ENCODE assay signal across 8 cellular contexts in the genomic region with DNA sequence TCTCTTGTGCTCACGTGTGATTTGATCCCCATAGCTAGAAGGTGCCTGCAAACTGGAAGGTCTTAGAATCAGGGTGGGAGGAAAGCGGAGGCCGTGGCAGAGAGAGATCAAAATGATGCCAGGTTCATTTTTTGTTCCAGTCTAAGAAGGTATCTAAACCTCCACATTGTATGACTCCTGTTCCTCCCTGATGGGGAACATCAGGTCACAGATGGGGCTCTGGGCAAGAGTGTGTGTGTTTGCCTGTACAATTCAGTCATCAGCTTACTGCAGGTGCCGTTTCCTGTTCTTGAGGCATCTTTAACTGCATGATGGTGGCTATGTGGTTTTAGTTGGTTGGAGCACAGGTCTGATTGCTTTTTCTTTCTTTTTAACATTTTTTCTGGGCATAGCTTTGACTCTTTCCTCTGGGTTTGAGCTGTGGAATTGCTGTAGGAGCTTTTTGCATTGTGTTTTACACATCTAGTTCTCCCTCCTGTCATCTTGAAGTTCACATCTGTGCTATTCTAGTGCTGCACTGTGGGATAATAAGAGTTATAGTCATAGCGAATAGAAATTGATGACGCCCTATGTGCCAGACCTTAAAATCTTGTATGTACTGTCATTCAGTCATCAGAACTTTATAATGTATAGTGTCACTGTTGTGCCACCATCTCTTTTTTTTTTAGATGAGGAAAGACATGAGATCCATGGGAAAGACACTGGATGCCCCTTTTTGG. TPM values are rescaled to one million over a fixed set of nuclear protein-coding genes. Genes with fewer than 3 reads are reported as not detected.
A peak's percentile ranks its signal among the peaks of the same experiment; 100 is the strongest.
DNase-seq lines count a peak whose midpoint lies in the region; ATAC-seq and TF ChIP-seq lines count a peak whose summit lies in the region.

No MANE protein-coding gene starts in this region.

- no peaks in the 10 kb centered on the region for H3K36me3 ChIP-seq in CD8-positive, alpha-beta memory T cell (ENCODE audit: insufficient read depth, low read length)
- no peaks in the 10 kb centered on the region for H3K36me3 ChIP-seq in KOPT-K1 (ENCODE audit: insufficient read depth, low read length)

- peak; percentile 92 for ATAC-seq in GM21526 (IDR thresholded peaks at IDR 0.05; ENCODE audit: low FRiP score, unreplicated experiment)

- peak overlapping the region; percentile 33 for H3K4me3 ChIP-seq in CD8-positive, alpha-beta memory T cell (ENCODE audit: low read length)

- peaks cover 0 to 2% of the 10 kb centered on the region in 2 donors for H3K27me3 Mint-ChIP-seq in CD8-positive, alpha-beta memory T cell
- no peaks in the 10 kb centered on the region for H3K27me3 Mint-ChIP-seq in activated naive CD4-positive, alpha-beta T cell treated with anti-CD3 and anti-CD28 coated beads, Interleukin-2, amount 10 ng/mL, durations not matched to agents 7 days and 5 days
- H3K27me3 Mint-ChIP-seq in type B pancreatic cell, result peaks cover 3% of the 10 kb centered on the region

- no peaks in the 10 kb centered on the region for H3K9me3 Mint-ChIP-seq in CD8-positive, alpha-beta memory T cell
- no peaks in the 10 kb centered on the region for H3K9me3 Mint-ChIP-seq in activated naive CD4-positive, alpha-beta T cell treated with anti-CD3 and anti-CD28 coated beads, Interleukin-2, amount 10 ng/mL, durations not matched to agents 7 days and 5 days
- no peaks in the 10 kb centered on the region for H3K9me3 Mint-ChIP-seq in type B pancreatic cell

- H3K4me1 Mint-ChIP-seq in CD8-positive, alpha-beta memory T cell, result peaks cover 82 to 95% (median 86%) of the 10 kb centered on the region in 3 donors
- peaks cover 64% of the 10 kb centered on the region for H3K4me1 Mint-ChIP-seq in activated naive CD4-positive, alpha-beta T cell treated with anti-CD3 and anti-CD28 coated beads, Interleukin-2, amount 10 ng/mL, durations not matched to agents 7 days and 5 days
- peaks cover 7% of the 10 kb centered on the region for H3K4me1 Mint-ChIP-seq in type B pancreatic cell (ENCODE audit: unreplicated experiment)

- H3K27ac Mint-ChIP-seq in CD8-positive, alpha-beta memory T cell, result peak overlapping the region; percentile 85 to 98 (median 94)
- H3K27ac Mint-ChIP-seq in activated naive CD4-positive, alpha-beta T cell treated with anti-CD3 and anti-CD28 coated beads, Interleukin-2, amount 10 ng/mL, durations not matched to agents 7 days and 5 days, result peak overlapping the region; percentile 98
- no peak overlapping the region for H3K27ac Mint-ChIP-seq in type B pancreatic cell

- H3K4me3 Mint-ChIP-seq in CD8-positive, alpha-beta memory T cell, result peak overlapping the region; percentile 64 to 89 (median 78)
- peak overlapping the region; percentile 41 for H3K4me3 Mint-ChIP-seq in activated naive CD4-positive, alpha-beta T cell treated with anti-CD3 and anti-CD28 coated beads, Interleukin-2, amount 10 ng/mL, durations not matched to agents 7 days and 5 days
- no peak overlapping the region for H3K4me3 Mint-ChIP-seq in type B pancreatic cell

- DNase-seq in CD8-positive, alpha-beta memory T cell, result peak; percentile 23 to 71 (median 70)
- peak; percentile 72 for DNase-seq in activated naive CD4-positive, alpha-beta T cell treated with anti-CD3 and anti-CD28 coated beads, Interleukin-2, amount 10 ng/mL, durations not matched to agents 7 days and 5 days
- DNase-seq in NCI-H748 (lab: John Stamatoyannopoulos, UW; ENCODE audit: unreplicated experiment) (no peak), type B pancreatic cell (ENCODE audit: extremely low spot score, unreplicated experiment) (no peak), T-helper 9 cell (no peak), OCI-M2 (lab: John Stamatoyannopoulos, UW; ENCODE audit: unreplicated experiment) (no peak)

- H3K9me3 ChIP-seq in CD8-positive, alpha-beta memory T cell (ENCODE audit: low read length), result no peaks in the 10 kb centered on the region
- H3K9me3 ChIP-seq in KOPT-K1 (ENCODE audit: insufficient read depth, low read length, poor library complexity, severe bottlenecking), result no peaks in the 10 kb centered on the region

- POLR2A ChIA-PET in CD8-positive, alpha-beta memory T cell (lab: Charles Lee), result interaction anchor here (0.6 to 4.8 kb wide), 7 partner anchors 15 to 603 kb away, joined by 3 to 39 read pairs (median 3); a partner anchor contains a TSS

- H3K27me3 ChIP-seq in CD8-positive, alpha-beta memory T cell (ENCODE audit: insufficient read depth, low read length, poor library complexity, severe bottlenecking), result no peaks in the 10 kb centered on the region

- H3K4me1 ChIP-seq in CD8-positive, alpha-beta memory T cell (ENCODE audit: insufficient read depth, low read length), result peaks cover 60% of the 10 kb centered on the region

- H3K27ac ChIP-seq in CD8-positive, alpha-beta memory T cell (ENCODE audit: low read depth, low read length), result peak overlapping the region; percentile 32
- H3K27ac ChIP-seq in KOPT-K1 (ENCODE audit: low read depth, low read length, poor library complexity, severe bottlenecking), result peak overlapping the region; percentile 90

- CTCF ChIA-PET in CD8-positive, alpha-beta memory T cell (lab: Charles Lee), result interaction anchor here (0.7 to 5.4 kb wide), 11 partner anchors 9 to 202 kb away, joined by 3 to 55 read pairs (median 5); a partner anchor contains a TSS
- CTCF ChIA-PET in activated naive CD4-positive, alpha-beta T cell treated with anti-CD3 and anti-CD28 coated beads, Interleukin-2, amount 10 ng/mL, durations not matched to agents 7 days and 5 days (lab: Charles Lee), result interaction anchor here (0.9 to 4.9 kb wide), 9 partner anchors 9 to 88 kb away, joined by 3 to 47 read pairs (median 4); no protein-coding TSS in a partner anchor

- no peak for TF ChIP-seq CTCF in type B pancreatic cell (conservative IDR thresholded peaks at IDR 0.05)

- H3K36me3 Mint-ChIP-seq in CD8-positive, alpha-beta memory T cell, result no peaks in the 10 kb centered on the region
- peaks cover 7% of the 10 kb centered on the region for H3K36me3 Mint-ChIP-seq in activated naive CD4-positive, alpha-beta T cell treated with anti-CD3 and anti-CD28 coated beads, Interleukin-2, amount 10 ng/mL, durations not matched to agents 7 days and 5 days
- H3K36me3 Mint-ChIP-seq in type B pancreatic cell, result no peaks in the 10 kb centered on the region

RNA-seq across cellular contexts. Expression of a gene that starts 30.8 kb away (rescaled TPM):
- 10 to 100 TPM; 16.7 to 19.7 TPM for total RNA-seq in CD8-positive, alpha-beta memory T cell
- polyA plus RNA-seq in CD8-positive, alpha-beta memory T cell, result 37.1 TPM
- total RNA-seq in type B pancreatic cell (ENCODE audit: low replicate concordance), result 18.7 and 24.1 TPM in 2 replicates

Comparison
In these comparisons a context has a peak if more than half of its experiments do, and no peak if none do; other contexts are left out.
1. DNase-seq: peak in CD8-positive, alpha-beta memory T cell (5 of 5) and activated naive CD4-positive, alpha-beta T cell treated with anti-CD3 and anti-CD28 coated beads, Interleukin-2, amount 10 ng/mL, durations not matched to agents 7 days and 5 days (single experiment); none in NCI-H748 (single experiment), type B pancreatic cell (single experiment), T-helper 9 cell (single experiment) and OCI-M2 (single experiment).